9 cellular contexts compared by ENCODE assay signal in genomic region chr10:121070257-121070656, GRCh38.
DNase-seq lines count a peak whose midpoint lies in the region; ATAC-seq and TF ChIP-seq lines count a peak whose summit lies in the region.
"Had no signal": no experiment of that assay in that cellular context is flagged by ENCODE, and none has a peak within 500 bp of the region (broad histone marks: within the 10 kb centered on the region; RNA-seq: fewer than 3 reads in every experiment).

No MANE protein-coding gene starts in this region.

- H3K27me3 ChIP-seq in mammary epithelial cell (ENCODE audit: insufficient read depth, low read length), result no peaks in the 10 kb centered on the region
- H3K27me3 ChIP-seq in muscle layer of duodenum (ENCODE audit: low read depth, low read length), result no peaks in the 10 kb centered on the region
- no peaks in the 10 kb centered on the region for H3K27me3 ChIP-seq in ovary

- no peaks in the 10 kb centered on the region for H3K4me1 Mint-ChIP-seq in effector memory CD8-positive, alpha-beta T cell (ENCODE audit: low read depth in 2 of 2)

- peaks cover 11 to 22% of the 10 kb centered on the region in 2 donors for H3K27me3 Mint-ChIP-seq in effector memory CD8-positive, alpha-beta T cell

- no peak overlapping the region for H3K4me2 ChIP-seq in mammary epithelial cell (ENCODE audit: insufficient read depth, low read depth, low read length)

- H3K27ac ChIP-seq in mammary epithelial cell (ENCODE audit: insufficient read depth, low read depth, low read length), result peak overlapping the region; percentile 86
- H3K27ac ChIP-seq in muscle layer of duodenum (ENCODE audit: low read length), result peak overlapping the region; percentile 5
- no peak overlapping the region for H3K27ac ChIP-seq in ovary

- H3K4me3 ChIP-seq in NB4 (ENCODE audit: low read depth, low read length) (no peak overlapping the region), mammary epithelial cell (replicated peaks in 1 of 3; ENCODE audit: insufficient read depth in 1 of 3, low read depth in 2 of 3, low read length in 3 of 3) (no peak overlapping the region), muscle layer of duodenum (ENCODE audit: low read depth in 1 of 2, low read length in 2 of 2) (no peak overlapping the region), ovary (no peak overlapping the region)

- no TSS peak for BruUV-seq in mammary epithelial cell (replicated peaks; lab: Mats Ljungman, UMichigan)

- intact Hi-C loops in mammary epithelial cell (cut with micrococcal nuclease) (loop anchor here (10.0 kb wide), 1 partner anchor 815 kb away; no protein-coding TSS in a partner anchor), ovary (cut with DNase I) (no loop called here)

- H3K27ac Mint-ChIP-seq in effector memory CD8-positive, alpha-beta T cell, result no peak overlapping the region

- H3K36me3 ChIP-seq in mammary epithelial cell (ENCODE audit: insufficient read depth, low read length) (no peaks in the 10 kb centered on the region), muscle layer of duodenum (ENCODE audit: control insufficient read depth in 1 of 2, insufficient read depth in 2 of 2, low read length in 2 of 2) (no peaks in the 10 kb centered on the region), ovary (no peaks in the 10 kb centered on the region)

- H3K9me3 Mint-ChIP-seq in effector memory CD8-positive, alpha-beta T cell, result no peaks in the 10 kb centered on the region

- H3K79me2 ChIP-seq in mammary epithelial cell (ENCODE audit: insufficient read depth, low read length), result no peaks in the 10 kb centered on the region

- TF ChIP-seq EP300 in ovary (IDR thresholded peaks at IDR 0.05), result no peak

- in situ Hi-C loops in mammary epithelial cell (cut with MboI; ENCODE audit: low sequenced_read_pairs in 2 of 2), result loop anchor here in 1 of 2 donors (10.0 kb wide), 1 partner anchor 115 kb away; no protein-coding TSS in a partner anchor

- no peak overlapping the region for H3K4me3 Mint-ChIP-seq in effector memory CD8-positive, alpha-beta T cell

- H3K4me1 ChIP-seq in mammary epithelial cell (ENCODE audit: insufficient read depth, low read length) (peaks cover 20% of the 10 kb centered on the region), muscle layer of duodenum (ENCODE audit: control insufficient read depth in 1 of 2, insufficient read depth in 2 of 2, low read length in 2 of 2) (no peaks in the 10 kb centered on the region), ovary (ENCODE audit: insufficient read depth) (no peaks in the 10 kb centered on the region)

- H3K36me3 Mint-ChIP-seq in effector memory CD8-positive, alpha-beta T cell (ENCODE audit: insufficient read depth), result no peaks in the 10 kb centered on the region

- TF ChIP-seq CTCF in GM12872 (IDR thresholded peaks at IDR 0.05; ENCODE audit: insufficient read depth, low read depth, low read length) (peak; percentile 65), NB4 (IDR thresholded peaks at IDR 0.05; ENCODE audit: low read depth, low read length) (peak; percentile 90), mammary epithelial cell (conservative IDR thresholded peaks at IDR 0.05 in 1 of 2, IDR thresholded peaks at IDR 0.05 in 1 of 2; ENCODE audit: extremely low read depth in 1 of 2, insufficient read depth in 1 of 2, low read depth in 1 of 2, low read length in 2 of 2) (peak; percentile 47 to 63), ovary (IDR thresholded peaks at IDR 0.05) (no peak)

- ATAC-seq in effector memory CD8-positive, alpha-beta T cell (replicated peaks), result no peak

- peak; percentile 76 for DNase-seq in NB4 (ENCODE audit: low read depth)
- DNase-seq in mammary epithelial cell, result peak; percentile 35
- no peak for DNase-seq in ovary
- DNase-seq in Ammon's horn (ENCODE audit: low spot score), result no peak
- DNase-seq in occipital lobe (lab: John Stamatoyannopoulos, UW), result no peak
- no peak for DNase-seq in effector memory CD8-positive, alpha-beta T cell
- DNase-seq: NCI-H2171 treated with DMSO at 0.1 percent for 48 hours had no signal

- H2AFZ ChIP-seq in mammary epithelial cell (ENCODE audit: low read depth, low read length), result no peak overlapping the region

- CTCF ChIA-PET in mammary epithelial cell (lab: Charles Lee; ENCODE audit: low non-redundant PET), result interaction anchor here (0.5 to 0.7 kb wide), 3 partner anchors 21 to 528 kb away, joined by 4 to 5 read pairs (median 5); no protein-coding TSS in a partner anchor

- no peaks in the 10 kb centered on the region for H4K20me1 ChIP-seq in mammary epithelial cell (ENCODE audit: insufficient read depth, low read length)

- 83% methylated on average over 3 of the region's 3 CpGs for WGBS in mammary epithelial cell (ENCODE audit: low coverage, missing lambda C conversion rate)
- 68 to 81% (median 77%) methylated on average over 3 of the region's 3 CpGs for WGBS in ovary, 3 donors

- H3K9me3 ChIP-seq in mammary epithelial cell (replicated peaks; ENCODE audit: insufficient read depth, low read length) (no peaks in the 10 kb centered on the region), muscle layer of duodenum (ENCODE audit: control insufficient read depth in 1 of 2, low read length in 2 of 2) (no peaks in the 10 kb centered on the region), ovary (no peaks in the 10 kb centered on the region)

- dilution Hi-C loops in mammary epithelial cell (cut with HindIII; ENCODE audit: low sequenced_read_pairs), result no loop called here

- H3K9ac ChIP-seq in mammary epithelial cell (ENCODE audit: insufficient read depth, low read length), result no peak overlapping the region

- TF ChIP-seq POLR2A in NB4 (IDR thresholded peaks at IDR 0.05; ENCODE audit: extremely low read depth, insufficient read length) (no peak), ovary (IDR thresholded peaks at IDR 0.05) (no peak)

Comparison
In these comparisons a context has a peak if more than half of its experiments do, and no peak if none do; other contexts are left out.
1. CTCF ChIP-seq: peak in GM12872 (single experiment), NB4 (single experiment) and mammary epithelial cell (2 of 2); none in ovary (0 of 3).
2. DNase-seq: peak in NB4 (single experiment) and mammary epithelial cell (single experiment); none in ovary (0 of 5), Ammon's horn (single experiment), occipital lobe (single experiment) and effector memory CD8-positive, alpha-beta T cell (0 of 3).
3. H3K27ac ChIP-seq: peak in mammary epithelial cell (single experiment) and muscle layer of duodenum (single experiment); none in ovary (0 of 2).